9 cellular contexts compared by ENCODE assay signal in genomic region chr6:142377112-142377848, GRCh38.
DNase-seq lines count a peak whose midpoint lies in the region; ATAC-seq, FAIRE-seq and TF ChIP-seq lines count a peak whose summit lies in the region.
"Had no signal": no experiment of that assay in that cellular context is flagged by ENCODE, and none has a peak within 500 bp of the region (broad histone marks: within the 10 kb centered on the region; RNA-seq: fewer than 3 reads in every experiment).

No MANE protein-coding gene starts in this region.

- in situ Hi-C loops in IMR-90 (cut with MboI; ENCODE audit: low sequenced_read_pairs) (no loop called here), HepG2 (cut with HindIII; ENCODE audit: extremely low pct_ligation_motif_present, low pct_unique_long_range_greater_than_20kb) (loop anchor here (5.0 kb wide), 1 partner anchor 75 kb away; the partner anchor contains the start of gene ADGRG6)

- H2BK15ac ChIP-seq in IMR-90 (ENCODE audit: low read depth, low read length): peak overlapping the region; percentile 86; the same call in 2 of the 3 replicates

- H3K4me3 ChIP-seq in IMR-90 (ENCODE audit: insufficient read depth, low read depth, low read length) (no peak overlapping the region), WERI-Rb-1 (ENCODE audit: low read depth, low read length) (no peak overlapping the region), HepG2 (replicated peaks in 1 of 3; ENCODE audit: insufficient read depth in 1 of 3, low read depth in 2 of 3, low read length in 3 of 3) (peak overlapping the region in 1 of 3 experiments; percentile 22; a peak in 1 of 6 replicates)

- WGBS in IMR-90 (ENCODE audit: extremely low coverage in 2 of 2, insufficient read length in 1 of 2), 2 experiments: no CpG with 5 or more reads among the region's 11 CpGs
- WGBS in HepG2 (ENCODE audit: low lambda C conversion rate): 57% methylated on average over 11 of the region's 11 CpGs

- H4K20me1 ChIP-seq in IMR-90 (ENCODE audit: insufficient read depth, low read length) (no peaks in the 10 kb centered on the region), HepG2 (ENCODE audit: insufficient read depth, low read length) (no peaks in the 10 kb centered on the region)

- no peaks in the 10 kb centered on the region for H3K9me3 ChIP-seq in IMR-90 (ENCODE audit: control insufficient read depth, insufficient read depth, low read length)
- no peaks in the 10 kb centered on the region for H3K9me3 ChIP-seq in WERI-Rb-1 (ENCODE audit: severe bottlenecking)
- H3K9me3 ChIP-seq in HepG2 (ENCODE audit: low read length): no peaks in the 10 kb centered on the region

- H2BK5ac ChIP-seq in IMR-90 (ENCODE audit: low read depth, low read length, poor library complexity, severe bottlenecking): peak overlapping the region; percentile 63

- peaks cover 11% of the 10 kb centered on the region for H3K9me1 ChIP-seq in IMR-90 (ENCODE audit: insufficient read depth, low read length)

- POLR2A ChIA-PET in IMR-90 (lab: Charles Lee; ENCODE audit: unreplicated experiment) (no interaction called here), HepG2 (lab: Yijun Ruan, JAX) (interaction anchor here (0.8 to 2.2 kb wide), 12 partner anchors 7 to 122 kb away, joined by 3 to 15 read pairs (median 3); partner anchors contain the start of gene ADGRG6)

- H2AK9ac ChIP-seq in IMR-90 (replicated peaks; ENCODE audit: low read depth, low read length, poor library complexity): peak overlapping the region; percentile 52

- TF ChIP-seq EP300 in HepG2 (IDR thresholded peaks at IDR 0.05; ENCODE audit: low read depth in 2 of 2, low read length in 2 of 2) (peak in 1 of 2 experiments; percentile 12; a peak in 1 of 4 replicates), HepG2 (CRISPR knock-in tag; IDR thresholded peaks at IDR 0.05; ENCODE audit: borderline replicate concordance) (no peak)

- peak overlapping the region; percentile 60 for H3K18ac ChIP-seq in IMR-90 (ENCODE audit: low read depth, low read length)

- TF ChIP-seq CTCF in IMR-90 (conservative IDR thresholded peaks at IDR 0.05; ENCODE audit: low read depth, low read length) (no peak), WERI-Rb-1 (IDR thresholded peaks at IDR 0.05; ENCODE audit: low read depth, low read length) (no peak), HepG2 (CRISPR knock-in tag; IDR thresholded peaks at IDR 0.05) (no peak)

- DNase-seq in COR-L47 (lab: John Stamatoyannopoulos, UW): peak; percentile 14
- peak; percentile 26 for DNase-seq in IMR-90
- peak; percentile 18 for DNase-seq in WERI-Rb-1
- DNase-seq in HepG2 (ENCODE audit: low spot score): peak; percentile 69
- no peak for DNase-seq in putamen (ENCODE audit: low spot score)
- DNase-seq in NAMALWA (ENCODE audit: low spot score): no peak
- DNase-seq in NCI-H187 treated with DMSO at 0.1 percent for 48 hours (lab: John Stamatoyannopoulos, UW): no peak
- DNase-seq: stimulated activated naive CD8-positive, alpha-beta T cell treated with anti-CD3 and anti-CD28 coated beads, Interleukin-15, amount 100 ng/mL, for 72 hours had no signal

- no TSS peak for BruUV-seq in IMR-90 (replicated peaks; lab: Mats Ljungman, UMichigan)
- BruUV-seq in HepG2 (replicated peaks; lab: Mats Ljungman, UMichigan): no TSS peak

- H2BK120ac ChIP-seq in IMR-90 (ENCODE audit: low read depth, low read length): peak overlapping the region; percentile 79

- H3K27me3 ChIP-seq in IMR-90 (ENCODE audit: control insufficient read depth, insufficient read depth, low read length) (no peaks in the 10 kb centered on the region), WERI-Rb-1 (ENCODE audit: insufficient read depth, low read depth, severe bottlenecking) (no peaks in the 10 kb centered on the region), HepG2 (ENCODE audit: control insufficient read depth in 1 of 2, insufficient read depth in 2 of 2, low read length in 2 of 2) (no peaks in the 10 kb centered on the region)

- H2BK20ac ChIP-seq in IMR-90 (ENCODE audit: low read depth, low read length): peak overlapping the region; percentile 54

- peak overlapping the region; percentile 33 for H3K14ac ChIP-seq in IMR-90 (replicated peaks; ENCODE audit: low read depth, low read length)

- H3K79me1 ChIP-seq in IMR-90 (ENCODE audit: low read depth in 1 of 2, low read length in 2 of 2): peaks cover 11 to 25% of the 10 kb centered on the region in 2 experiments

- H2AFZ ChIP-seq in IMR-90 (replicated peaks; ENCODE audit: low read length, poor library complexity) (peak overlapping the region; percentile 73), HepG2 (ENCODE audit: low read length) (no peak overlapping the region)

- intact Hi-C loops in IMR-90 (cut with micrococcal nuclease) (no loop called here), HepG2 (cut with micrococcal nuclease; ENCODE audit: unreplicated experiment) (no loop called here)

- TF ChIP-seq POLR2A in IMR-90 (IDR thresholded peaks at IDR 0.05; ENCODE audit: low read depth, low read length) (no peak), HepG2 (IDR thresholded peaks at IDR 0.05; ENCODE audit: insufficient read depth in 1 of 2, low read depth in 2 of 2, low read length in 2 of 2) (0 out of 4 replicates have a peak, but pooled peaks have one; percentile 21 to 29)

- no peaks in the 10 kb centered on the region for H3K36me3 ChIP-seq in IMR-90 (ENCODE audit: control insufficient read depth, insufficient read depth, low read length)
- no peaks in the 10 kb centered on the region for H3K36me3 ChIP-seq in WERI-Rb-1
- H3K36me3 ChIP-seq in HepG2 (replicated peaks in 1 of 2; ENCODE audit: control insufficient read depth in 1 of 2, insufficient read depth in 2 of 2, low read length in 2 of 2): peaks cover 6 to 25% of the 10 kb centered on the region in 2 experiments

- CTCF ChIA-PET in IMR-90 (lab: Yijun Ruan, JAX): interaction anchor here (0.9 kb wide), 1 partner anchor 11 kb away, joined by 3 read pairs; no protein-coding TSS in a partner anchor
- CTCF ChIA-PET in HepG2 (lab: Yijun Ruan, JAX; ENCODE audit: low intra/inter-chr PET ratio, low total read pairs): no interaction called here

- H3K4me1 ChIP-seq in IMR-90 (ENCODE audit: control insufficient read depth, insufficient read depth, low read length): peaks cover 16% of the 10 kb centered on the region
- peaks cover 87% of the 10 kb centered on the region for H3K4me1 ChIP-seq in HepG2 (ENCODE audit: insufficient read depth, low read length)

- dilution Hi-C loops in IMR-90 (cut with HindIII; ENCODE audit: low sequenced_read_pairs, unreplicated experiment): no loop called here

- peaks cover 62% of the 10 kb centered on the region for H3K79me2 ChIP-seq in HepG2 (ENCODE audit: insufficient read depth, low read length)

- H3K56ac ChIP-seq in IMR-90 (ENCODE audit: extremely low read depth, insufficient read depth, low read length): peak overlapping the region; percentile 60

- peak overlapping the region; percentile 53; the same call in 1 of the 2 replicates for H3K27ac ChIP-seq in IMR-90 (ENCODE audit: insufficient read depth, low read length)
- no peak overlapping the region for H3K27ac ChIP-seq in WERI-Rb-1
- H3K27ac ChIP-seq in HepG2 (ENCODE audit: extremely low read length, insufficient read depth, low read length): peak overlapping the region; percentile 73

- peak overlapping the region; percentile 54 for H4K5ac ChIP-seq in IMR-90 (ENCODE audit: low read depth, low read length)

- ATAC-seq in IMR-90 (ENCODE audit: low read depth): no peak
- peak; percentile 76 for ATAC-seq in HepG2
- no peak for ATAC-seq in HG03521 (IDR thresholded peaks at IDR 0.05; ENCODE audit: unreplicated experiment)
- ATAC-seq: stimulated activated naive CD8-positive, alpha-beta T cell treated with anti-CD3 and anti-CD28 coated beads, Interleukin-15, amount 100 ng/mL, for 72 hours had no signal

- H3K23ac ChIP-seq in IMR-90 (ENCODE audit: low read depth, low read length): peak overlapping the region; percentile 58

- peak overlapping the region; percentile 69 to 73 for H4K8ac ChIP-seq in IMR-90 (ENCODE audit: low read depth in 2 of 2, low read length in 2 of 2)

- peak overlapping the region; percentile 68 for H2AK5ac ChIP-seq in IMR-90 (ENCODE audit: low read depth, low read length)

- no peak for TF ChIP-seq RAD21 in IMR-90 (IDR thresholded peaks at IDR 0.05; ENCODE audit: low read length)
- TF ChIP-seq RAD21 in HepG2 (CRISPR knock-in tag; IDR thresholded peaks at IDR 0.05): no peak

- FAIRE-seq in HepG2 (lab: Jason Lieb, UNC): peak; percentile 8

- peak overlapping the region; percentile 90 for H4K91ac ChIP-seq in IMR-90 (ENCODE audit: insufficient read depth, low read depth, low read length)

- H3K9ac ChIP-seq in IMR-90 (ENCODE audit: low read depth, low read length): no peak overlapping the region
- H3K9ac ChIP-seq in HepG2 (ENCODE audit: insufficient read depth, low read depth, low read length): peak overlapping the region; percentile 36

- H3K4ac ChIP-seq in IMR-90 (ENCODE audit: low read depth, low read length): peak overlapping the region; percentile 76

- H3K4me2 ChIP-seq in IMR-90 (ENCODE audit: low read depth, low read length): no peak overlapping the region
- H3K4me2 ChIP-seq in HepG2 (ENCODE audit: low read depth, low read length): peak overlapping the region; percentile 59

TF ChIP-seq in IMR-90, 13 proteins besides CTCF, POLR2A, EP300 and RAD21:
- TF ChIP-seq NFE2L2 (IDR thresholded peaks at IDR 0.05; ENCODE audit: low read depth, low read length) (no peak), CEBPB (IDR thresholded peaks at IDR 0.05; ENCODE audit: low read depth, low read length) (no peak), MXI1 (IDR thresholded peaks at IDR 0.05; ENCODE audit: borderline replicate concordance, low read depth, low read length) (no peak)

TF ChIP-seq in HepG2, 621 proteins besides CTCF, POLR2A, EP300 and RAD21 (continues in another document):
- TF ChIP-seq TEAD3 (CRISPR knock-in tag; optimal IDR thresholded peaks at IDR 0.05; ENCODE audit: borderline replicate concordance) (peak; percentile 55), BHLHE40 (IDR thresholded peaks at IDR 0.05; ENCODE audit: low read length) (no peak), ZSCAN20 (CRISPR knock-in tag; IDR thresholded peaks at IDR 0.05; ENCODE audit: borderline replicate concordance) (no peak), GATA4 (IDR thresholded peaks at IDR 0.05; ENCODE audit: borderline replicate concordance, low read depth) (no peak), E2F2 (CRISPR knock-in tag; IDR thresholded peaks at IDR 0.05; ENCODE audit: borderline replicate concordance) (no peak), ZNF33B (CRISPR knock-in tag; IDR thresholded peaks at IDR 0.05) (no peak), SMAD3 (CRISPR knock-in tag; IDR thresholded peaks at IDR 0.05) (no peak), NR1H2 (CRISPR knock-in tag; IDR thresholded peaks at IDR 0.05; ENCODE audit: borderline replicate concordance, low read depth) (no peak), KLF9 (CRISPR knock-in tag; IDR thresholded peaks at IDR 0.05; ENCODE audit: low read depth) (no peak)

Comparison
In these comparisons a context has a peak if more than half of its experiments do, and no peak if none do; other contexts are left out.
1. DNase-seq: peak in COR-L47 (single experiment), IMR-90 (single experiment), WERI-Rb-1 (single experiment) and HepG2 (single experiment); none in putamen (single experiment), NAMALWA (single experiment) and NCI-H187 treated with DMSO at 0.1 percent for 48 hours (single experiment).